ENCODE assay signal across 27 cellular contexts in the genomic region with DNA sequence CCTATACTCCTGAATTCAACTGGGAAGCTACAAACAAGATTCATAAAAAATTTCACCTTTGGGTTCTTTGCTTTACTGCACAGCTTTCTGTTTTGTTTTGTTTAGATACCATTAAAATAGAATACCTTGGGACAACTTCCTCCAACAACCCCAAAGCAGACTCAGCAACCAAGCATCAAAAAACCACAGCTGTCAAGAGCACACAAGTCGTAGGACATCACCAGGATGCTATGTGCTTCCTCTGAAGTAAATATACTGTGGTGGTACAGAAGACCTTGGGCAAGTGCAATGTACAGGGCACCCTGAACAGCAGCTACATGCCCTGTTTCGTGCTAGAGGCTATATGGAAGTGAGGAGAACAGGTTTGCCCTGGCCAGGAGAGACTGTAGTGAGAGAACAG.
DNase-seq lines count a peak whose midpoint lies in the region; ATAC-seq and TF ChIP-seq lines count a peak whose summit lies in the region.
"Had no signal": no experiment of that assay in that cellular context is flagged by ENCODE, and none has a peak within 500 bp of the region (broad histone marks: within the 10 kb centered on the region; RNA-seq: fewer than 3 reads in every experiment).

No MANE protein-coding gene starts in this region.

- peak overlapping the region; percentile 69 for H3K27ac Mint-ChIP-seq in activated CD8-positive, alpha-beta T cell treated with anti-CD3 and anti-CD28 coated beads, Interleukin-2, amount 10 ng/mL, durations not matched to agents 7 days and 5 days
- no peak overlapping the region for H3K27ac Mint-ChIP-seq in activated CD8-positive, alpha-beta T cell treated with anti-CD3 and anti-CD28 coated beads for 36 hours
- H3K27ac Mint-ChIP-seq in CD4-positive, alpha-beta memory T cell: peak overlapping the region; percentile 10 to 92 (median 77)
- H3K27ac Mint-ChIP-seq in T-cell: peak overlapping the region; percentile 84 to 89
- H3K27ac Mint-ChIP-seq: nephron progenitor cell; stimulated activated memory B cell treated with anti-CD40 and anti-IgM and Interleukin-4, amounts not matched to agents 10 μg/mL and 1 μg/mL and 100 μg/mL, for 72 hours had no signal

- DNase-seq in activated CD8-positive, alpha-beta T cell treated with anti-CD3 and anti-CD28 coated beads, Interleukin-2, amount 10 ng/mL, durations not matched to agents 7 days and 5 days: peak; percentile 63
- DNase-seq in activated CD8-positive, alpha-beta T cell treated with anti-CD3 and anti-CD28 coated beads for 36 hours: no peak
- peak in 4 of 5 donors; percentile 34 to 55 (median 52) for DNase-seq in CD4-positive, alpha-beta memory T cell
- peak in 16 of 34 experiments; percentile 3 to 45 (median 14) for DNase-seq in T-cell
- no peak for DNase-seq in mucosa of descending colon
- DNase-seq in caudate nucleus (lab: John Stamatoyannopoulos, UW): no peak
- no peak for DNase-seq in DMS153 (lab: John Stamatoyannopoulos, UW)
- DNase-seq in substantia nigra (lab: John Stamatoyannopoulos, UW): no peak
- DNase-seq: activated CD8-positive, alpha-beta memory T cell treated with anti-CD3 and anti-CD28 coated beads, Interleukin-2, amount 50 U/mL, for 4 hours; activated effector memory CD4-positive, alpha-beta T cell treated with anti-CD3 and anti-CD28 coated beads, Interleukin-2, amount 50 U/mL, for 16 hours; C1 segment of cervical spinal cord; dermis blood vessel endothelial cell; left ventricle myocardium superior; midbrain; NCI-H1105 treated with DMSO at 0.1 percent for 48 hours; NCI-H2029; NCI-H446; nephron progenitor cell; ovary; PC-9; SIG-M5; stimulated activated CD4-positive, alpha-beta T cell treated with anti-CD3 and anti-CD28 coated beads, Interleukin-2, amount 100 ng/mL, for 48 hours had no signal

- H3K27me3 ChIP-seq in CD4-positive, alpha-beta memory T cell (ENCODE audit: insufficient read depth, low read length): no peaks in the 10 kb centered on the region
- H3K27me3 ChIP-seq: cardiac muscle cell, ovary, suprapubic skin had no signal

- no peaks in the 10 kb centered on the region for H3K36me3 Mint-ChIP-seq in activated CD8-positive, alpha-beta T cell treated with anti-CD3 and anti-CD28 coated beads, Interleukin-2, amount 10 ng/mL, durations not matched to agents 7 days and 5 days (ENCODE audit: low read depth)
- H3K36me3 Mint-ChIP-seq in activated CD8-positive, alpha-beta T cell treated with anti-CD3 and anti-CD28 coated beads for 36 hours (ENCODE audit: low read depth): no peaks in the 10 kb centered on the region
- no peaks in the 10 kb centered on the region for H3K36me3 Mint-ChIP-seq in CD4-positive, alpha-beta memory T cell
- no peaks in the 10 kb centered on the region for H3K36me3 Mint-ChIP-seq in T-cell
- H3K36me3 Mint-ChIP-seq: stimulated activated memory B cell treated with anti-CD40 and anti-IgM and Interleukin-4, amounts not matched to agents 10 μg/mL and 1 μg/mL and 100 μg/mL, for 72 hours had no signal

- CTCF ChIA-PET in activated CD8-positive, alpha-beta T cell treated with anti-CD3 and anti-CD28 coated beads, Interleukin-2, amount 10 ng/mL, durations not matched to agents 7 days and 5 days (lab: Charles Lee): interaction anchor here (0.8 to 1.7 kb wide), 3 partner anchors 13 to 362 kb away, joined by 3 to 8 read pairs (median 3); no protein-coding TSS in a partner anchor
- CTCF ChIA-PET in activated CD8-positive, alpha-beta T cell treated with anti-CD3 and anti-CD28 coated beads for 36 hours (lab: Charles Lee): interaction anchor here (0.9 to 1.2 kb wide), 2 partner anchors 18 to 251 kb away, joined by 3 read pairs; no protein-coding TSS in a partner anchor
- CTCF ChIA-PET in CD4-positive, alpha-beta memory T cell (lab: Charles Lee; ENCODE audit: partially characterized antibody): interaction anchor here (0.6 to 3.7 kb wide), 9 partner anchors 13 to 774 kb away, joined by 3 to 22 read pairs (median 5); no protein-coding TSS in a partner anchor
- CTCF ChIA-PET in T-cell (lab: Charles Lee): interaction anchor here in 1 of 2 donors (0.6 to 0.9 kb wide), 5 partner anchors 21 to 1732 kb away, joined by 3 to 7 read pairs (median 4); no protein-coding TSS in a partner anchor

- no peak for TF ChIP-seq CTCF in activated CD8-positive, alpha-beta T cell treated with anti-CD3 and anti-CD28 coated beads for 36 hours (IDR thresholded peaks at IDR 0.05)
- no peak for TF ChIP-seq CTCF in mucosa of descending colon (IDR thresholded peaks at IDR 0.05)

- H3K4me1 Mint-ChIP-seq in activated CD8-positive, alpha-beta T cell treated with anti-CD3 and anti-CD28 coated beads, Interleukin-2, amount 10 ng/mL, durations not matched to agents 7 days and 5 days (ENCODE audit: low read depth): peaks cover 29% of the 10 kb centered on the region
- H3K4me1 Mint-ChIP-seq in activated CD8-positive, alpha-beta T cell treated with anti-CD3 and anti-CD28 coated beads for 36 hours (ENCODE audit: low read depth): peaks cover 21% of the 10 kb centered on the region
- peaks cover 24 to 44% (median 31%) of the 10 kb centered on the region in 4 donors for H3K4me1 Mint-ChIP-seq in CD4-positive, alpha-beta memory T cell
- H3K4me1 Mint-ChIP-seq in T-cell: peaks cover 35 to 58% (median 46%) of the 10 kb centered on the region in 3 donors
- H3K4me1 Mint-ChIP-seq: stimulated activated memory B cell treated with anti-CD40 and anti-IgM and Interleukin-4, amounts not matched to agents 10 μg/mL and 1 μg/mL and 100 μg/mL, for 72 hours had no signal

- no peaks in the 10 kb centered on the region for H3K27me3 Mint-ChIP-seq in activated CD8-positive, alpha-beta T cell treated with anti-CD3 and anti-CD28 coated beads, Interleukin-2, amount 10 ng/mL, durations not matched to agents 7 days and 5 days (ENCODE audit: low read depth)
- H3K27me3 Mint-ChIP-seq in activated CD8-positive, alpha-beta T cell treated with anti-CD3 and anti-CD28 coated beads for 36 hours: no peaks in the 10 kb centered on the region
- H3K27me3 Mint-ChIP-seq in CD4-positive, alpha-beta memory T cell: peaks cover 0 to 1% of the 10 kb centered on the region in 2 donors
- H3K27me3 Mint-ChIP-seq in T-cell: no peaks in the 10 kb centered on the region
- H3K27me3 Mint-ChIP-seq: stimulated activated memory B cell treated with anti-CD40 and anti-IgM and Interleukin-4, amounts not matched to agents 10 μg/mL and 1 μg/mL and 100 μg/mL, for 72 hours had no signal

- H3K4me3 Mint-ChIP-seq in activated CD8-positive, alpha-beta T cell treated with anti-CD3 and anti-CD28 coated beads, Interleukin-2, amount 10 ng/mL, durations not matched to agents 7 days and 5 days: no peak overlapping the region
- no peak overlapping the region for H3K4me3 Mint-ChIP-seq in activated CD8-positive, alpha-beta T cell treated with anti-CD3 and anti-CD28 coated beads for 36 hours
- peak overlapping the region in 6 of 8 donors; percentile 5 to 38 (median 16) for H3K4me3 Mint-ChIP-seq in CD4-positive, alpha-beta memory T cell
- no peak overlapping the region for H3K4me3 Mint-ChIP-seq in T-cell
- H3K4me3 Mint-ChIP-seq: nephron progenitor cell; stimulated activated memory B cell treated with anti-CD40 and anti-IgM and Interleukin-4, amounts not matched to agents 10 μg/mL and 1 μg/mL and 100 μg/mL, for 72 hours had no signal

- no peaks in the 10 kb centered on the region for H3K9me3 ChIP-seq in CD4-positive, alpha-beta memory T cell (ENCODE audit: control insufficient read depth in 1 of 2, low read length in 2 of 2)
- H3K9me3 ChIP-seq in mucosa of descending colon: no peaks in the 10 kb centered on the region
- H3K9me3 ChIP-seq: HAP-1, ovary, suprapubic skin had no signal

- no peaks in the 10 kb centered on the region for H3K36me3 ChIP-seq in CD4-positive, alpha-beta memory T cell (ENCODE audit: insufficient read depth, low read length)
- no peaks in the 10 kb centered on the region for H3K36me3 ChIP-seq in mucosa of descending colon (ENCODE audit: low read depth)
- H3K36me3 ChIP-seq: cardiac muscle cell, HAP-1, ovary, suprapubic skin had no signal

- no peak overlapping the region for H3K27ac ChIP-seq in CD4-positive, alpha-beta memory T cell (ENCODE audit: low read depth, low read length)
- H3K27ac ChIP-seq in caudate nucleus (ENCODE audit: low read depth, low read length) (no peak overlapping the region), substantia nigra (ENCODE audit: low read depth, low read length, poor library complexity, severe bottlenecking) (no peak overlapping the region)
- H3K27ac ChIP-seq: cardiac muscle cell, ovary, PC-9, suprapubic skin had no signal

- ATAC-seq in activated CD8-positive, alpha-beta T cell treated with anti-CD3 and anti-CD28 coated beads, Interleukin-2, amount 10 ng/mL, durations not matched to agents 7 days and 5 days: peak; percentile 86
- no peak for ATAC-seq in activated CD8-positive, alpha-beta T cell treated with anti-CD3 and anti-CD28 coated beads for 36 hours
- ATAC-seq in T-cell (replicated peaks in 1 of 4) (peak; percentile 80 to 97 (median 93)), mucosa of descending colon (peak; percentile 56)
- ATAC-seq: activated CD4-positive, CD25-positive, alpha-beta regulatory T cell treated with anti-CD3 and anti-CD28 coated beads, Interleukin-2, amount 50 U/mL, for 24 hours; left ventricle myocardium superior; stimulated activated memory B cell treated with anti-CD40 and anti-IgM and Interleukin-4, amounts not matched to agents 10 μg/mL and 1 μg/mL and 100 μg/mL, for 72 hours had no signal

- no peaks in the 10 kb centered on the region for H3K9me3 Mint-ChIP-seq in activated CD8-positive, alpha-beta T cell treated with anti-CD3 and anti-CD28 coated beads, Interleukin-2, amount 10 ng/mL, durations not matched to agents 7 days and 5 days (ENCODE audit: insufficient read depth)
- no peaks in the 10 kb centered on the region for H3K9me3 Mint-ChIP-seq in activated CD8-positive, alpha-beta T cell treated with anti-CD3 and anti-CD28 coated beads for 36 hours
- H3K9me3 Mint-ChIP-seq in CD4-positive, alpha-beta memory T cell: no peaks in the 10 kb centered on the region
- no peaks in the 10 kb centered on the region for H3K9me3 Mint-ChIP-seq in T-cell
- H3K9me3 Mint-ChIP-seq: nephron progenitor cell had no signal

- peaks cover 20% of the 10 kb centered on the region for H3K4me1 ChIP-seq in CD4-positive, alpha-beta memory T cell (ENCODE audit: insufficient read depth, low read length)
- peaks cover 12% of the 10 kb centered on the region for H3K4me1 ChIP-seq in mucosa of descending colon (ENCODE audit: low read depth)

- no peak overlapping the region for H3K4me3 ChIP-seq in CD4-positive, alpha-beta memory T cell (ENCODE audit: low read length in 2 of 2)
- no peak overlapping the region for H3K4me3 ChIP-seq in mucosa of descending colon
- H3K4me3 ChIP-seq: cardiac muscle cell, HAP-1, ovary, PC-9, suprapubic skin had no signal

- intact Hi-C loops in activated CD8-positive, alpha-beta T cell treated with anti-CD3 and anti-CD28 coated beads for 36 hours (cut with micrococcal nuclease): no loop called here
- intact Hi-C loops in CD4-positive, alpha-beta memory T cell (cut with micrococcal nuclease): loop anchor here (1.0 kb wide), 1 partner anchor 72 kb away; no protein-coding TSS in a partner anchor
- intact Hi-C loops in mucosa of descending colon (cut with DNase I, micrococcal nuclease): no loop called here

- POLR2A ChIA-PET in activated CD8-positive, alpha-beta T cell treated with anti-CD3 and anti-CD28 coated beads, Interleukin-2, amount 10 ng/mL, durations not matched to agents 7 days and 5 days (lab: Charles Lee): interaction anchor here (0.6 to 1.3 kb wide), 4 partner anchors 19 to 354 kb away, joined by 3 to 5 read pairs (median 4); no protein-coding TSS in a partner anchor
- POLR2A ChIA-PET in activated CD8-positive, alpha-beta T cell treated with anti-CD3 and anti-CD28 coated beads for 36 hours (lab: Charles Lee): no interaction called here
- POLR2A ChIA-PET in CD4-positive, alpha-beta memory T cell (lab: Charles Lee; ENCODE audit: partially characterized antibody): interaction anchor here (0.7 to 2.8 kb wide), 16 partner anchors 10 to 690 kb away, joined by 3 to 29 read pairs (median 4); a partner anchor contains a TSS
- POLR2A ChIA-PET in T-cell (lab: Charles Lee): interaction anchor here in 1 of 2 donors (0.7 to 0.8 kb wide), 2 partner anchors 72 to 354 kb away, joined by 4 to 7 read pairs; no protein-coding TSS in a partner anchor

Comparison
In these comparisons a context has a peak if more than half of its experiments do, and no peak if none do; other contexts are left out.
1. DNase-seq: peak in activated CD8-positive, alpha-beta T cell treated with anti-CD3 and anti-CD28 coated beads, Interleukin-2, amount 10 ng/mL, durations not matched to agents 7 days and 5 days (single experiment) and CD4-positive, alpha-beta memory T cell (4 of 5); none in activated CD8-positive, alpha-beta T cell treated with anti-CD3 and anti-CD28 coated beads for 36 hours (single experiment), mucosa of descending colon (0 of 3), caudate nucleus (0 of 61), DMS153 (single experiment) and substantia nigra (0 of 49).
2. H3K4me3 Mint-ChIP-seq: peak in CD4-positive, alpha-beta memory T cell (6 of 8); none in activated CD8-positive, alpha-beta T cell treated with anti-CD3 and anti-CD28 coated beads, Interleukin-2, amount 10 ng/mL, durations not matched to agents 7 days and 5 days (single experiment), activated CD8-positive, alpha-beta T cell treated with anti-CD3 and anti-CD28 coated beads for 36 hours (single experiment) and T-cell (0 of 3).